Comparison of ENCODE assay signal across 8 cellular contexts in genomic region chr2:148989882-148990493, GRCh38. TPM values are rescaled to one million over a fixed set of nuclear protein-coding genes. Genes with fewer than 3 reads are reported as not detected.
A peak's percentile ranks its signal among the peaks of the same experiment; 100 is the strongest.
DNase-seq lines count a peak whose midpoint lies in the region; ATAC-seq and TF ChIP-seq lines count a peak whose summit lies in the region.

No MANE protein-coding gene starts in this region.

- H3K9me3 ChIP-seq in AG04450 (ENCODE audit: control insufficient read depth, insufficient read depth, low read length): no peaks in the 10 kb centered on the region

- no peaks in the 10 kb centered on the region for H3K9me3 Mint-ChIP-seq in brain

- DNase-seq in AG04450 (ENCODE audit: low read depth, low spot score) (peak; percentile 44), GM13977 (ENCODE audit: low spot score) (peak; percentile 78), NCI-H1092 (lab: John Stamatoyannopoulos, UW) (peak; percentile 23), iPS-NIHi7 (ENCODE audit: extremely low spot score) (peak; percentile 70)
- peak; percentile 15 to 20 for DNase-seq in stimulated activated CD4-positive, alpha-beta T cell treated with anti-CD3 and anti-CD28 coated beads, Interleukin-15, amount 100 ng/mL, for 48 hours (ENCODE audit: low read depth in 2 of 2)

- no peak overlapping the region for H3K4me3 Mint-ChIP-seq in brain

- peak overlapping the region in 4 of 5 experiments; percentile 26 to 84 (median 60) for H3K27ac Mint-ChIP-seq in brain

- H3K27ac ChIP-seq in AG04450 (ENCODE audit: low read depth, low read length): no peak overlapping the region

- no peaks in the 10 kb centered on the region for H3K27me3 Mint-ChIP-seq in brain

- TF ChIP-seq CTCF in AG04450 (IDR thresholded peaks at IDR 0.05; ENCODE audit: low read depth, low read length) (peak; percentile 75), GM13977 (IDR thresholded peaks at IDR 0.05; ENCODE audit: extremely low read depth, insufficient read depth, missing control alignments) (peak; percentile 69), brain (conservative IDR thresholded peaks at IDR 0.05) (peak; percentile 86 to 89)

- in situ Hi-C loops in GM13977 (cut with MboI; ENCODE audit: low pct_unique_long_range_greater_than_20kb, low sequenced_read_pairs, unreplicated experiment): loop anchor here (25.0 kb wide), 2 partner anchors 453 to 1003 kb away; no protein-coding TSS in a partner anchor

- CTCF ChIA-PET in AG04450 (lab: Charles Lee): interaction anchor here (0.6 to 1.7 kb wide), 21 partner anchors 17 to 1060 kb away, joined by 3 to 14 read pairs (median 3); no protein-coding TSS in a partner anchor

- peak; percentile 61 for ATAC-seq in HG02763 (IDR thresholded peaks at IDR 0.05; ENCODE audit: unreplicated experiment)
- ATAC-seq in SK-N-SH treated with all-trans-retinoic acid at 6 μM for 48 hours: peak; percentile 97

- peaks cover 79% of the 10 kb centered on the region for H3K36me3 Mint-ChIP-seq in brain

- H3K4me1 Mint-ChIP-seq in brain: peaks cover 5% of the 10 kb centered on the region

- H3K27me3 ChIP-seq in AG04450 (ENCODE audit: control insufficient read depth, insufficient read depth, low read length): peaks cover 5% of the 10 kb centered on the region

- no peak overlapping the region for H3K4me3 ChIP-seq in AG04450 (ENCODE audit: low read depth, low read length)

- POLR2A ChIA-PET in AG04450 (lab: Yijun Ruan, JAX): no interaction called here

TF ChIP-seq in SK-N-SH treated with all-trans-retinoic acid at 6 μM for 48 hours, 23 proteins besides CTCF, POLR2A, EP300 and RAD21:
- TF ChIP-seq PATZ1 (CRISPR knock-in tag; IDR thresholded peaks at IDR 0.05; ENCODE audit: borderline replicate concordance): no peak
- no peak for TF ChIP-seq ZFP3 (CRISPR knock-in tag; IDR thresholded peaks at IDR 0.05)
- no peak for TF ChIP-seq PPARA (CRISPR knock-in tag; IDR thresholded peaks at IDR 0.05; ENCODE audit: borderline replicate concordance)

RNA-seq across cellular contexts. Expression of gene LYPD6B, which starts 48.5 kb away (rescaled TPM):
- polyA plus RNA-seq in AG04450 (2011; rRNA removed) (0.21 and 0.26 TPM in 2 replicates), brain (ENCODE audit: insufficient read depth, low read depth, low replicate concordance) (0.22 TPM)
- 0.22 TPM in 1 of 2 replicates, not detected in the other for polyA minus RNA-seq in AG04450 (2011; rRNA and poly(A)+ RNA removed)

Comparison
In these comparisons a context has a peak if more than half of its experiments do, and no peak if none do; other contexts are left out.
1. DNase-seq: peak in every context shown above with its lines; median percentile 78 in GM13977; 70 in iPS-NIHi7; 44 in AG04450; 23 in NCI-H1092; 18 in stimulated activated CD4-positive, alpha-beta T cell treated with anti-CD3 and anti-CD28 coated beads, Interleukin-15, amount 100 ng/mL, for 48 hours.